Comparison of ENCODE assay signal across 8 cellular contexts in genomic region chr16:12803203-12804093, GRCh38. TPM values are rescaled to one million over a fixed set of nuclear protein-coding genes. Genes with fewer than 3 reads are reported as not detected.
DNase-seq lines count a peak whose midpoint lies in the region; ATAC-seq, FAIRE-seq and TF ChIP-seq lines count a peak whose summit lies in the region.

TSS of gene CPPED1 (minus strand) at chr16:12803887. CDS start at chr16:12803776, 111 bp downstream.

- DNase-seq in D721Med (ENCODE audit: insufficient read length, low spot score) (peak; percentile 87), HuH-7.5 (ENCODE audit: low spot score) (peak; percentile 73), Panc1 (ENCODE audit: low read depth, low spot score) (peak; percentile 8)
- DNase-seq in activated T-cell treated with anti-CD3 and anti-CD28 coated beads, Interleukin-2, amount 50 U/mL, for 48 hours: peak; percentile 97 to 98
- DNase-seq in stimulated activated CD8-positive, alpha-beta memory T cell treated with anti-CD3 and anti-CD28 coated beads, Interleukin-7, amount 100 ng/mL, for 1 hour (ENCODE audit: low read depth in 2 of 2): peak; percentile 74 to 79

- CTCF ChIA-PET in Panc1 (lab: Charles Lee): interaction anchor here (0.6 kb wide), 1 partner anchor 16 kb away, joined by 7 read pairs; no protein-coding TSS in a partner anchor

- BruUV-seq in Panc1 (replicated peaks; lab: Mats Ljungman, UMichigan): no TSS peak

- no peak for TF ChIP-seq CTCF in D721Med (IDR thresholded peaks at IDR 0.05; ENCODE audit: insufficient read depth, missing control alignments)
- TF ChIP-seq CTCF in Panc1 (IDR thresholded peaks at IDR 0.05): no peak

- POLR2A ChIA-PET in Panc1 (lab: Charles Lee): no interaction called here

- H3K36me3 ChIP-seq in Panc1 (ENCODE audit: control insufficient read depth, insufficient read depth, low read length) (no peaks in the 10 kb centered on the region), muscle layer of duodenum (ENCODE audit: control insufficient read depth in 1 of 2, insufficient read depth in 2 of 2, low read length in 2 of 2) (no peaks in the 10 kb centered on the region)

- ATAC-seq in GM21515 (IDR thresholded peaks at IDR 0.05; ENCODE audit: unreplicated experiment): peak; percentile 87
- ATAC-seq in Panc1: peak; percentile 97
- ATAC-seq in esophagus mucosa: peak; percentile 96

- no peaks in the 10 kb centered on the region for H3K27me3 ChIP-seq in Panc1 (ENCODE audit: control insufficient read depth, insufficient read depth, low read length)
- H3K27me3 ChIP-seq in muscle layer of duodenum (ENCODE audit: low read depth, low read length): no peaks in the 10 kb centered on the region

- H3K4me3 ChIP-seq in Panc1 (ENCODE audit: low read depth in 2 of 2, low read length in 2 of 2): peak within 1 kb of the TSS; percentile 56 to 82
- H3K4me3 ChIP-seq in muscle layer of duodenum (ENCODE audit: low read depth in 1 of 2, low read length in 2 of 2): peak within 1 kb of the TSS; percentile 86 to 87

- FAIRE-seq in D721Med (lab: Jason Lieb, UNC): no peak

- peak within 1 kb of the TSS; percentile 75 for H3K27ac ChIP-seq in Panc1 (ENCODE audit: low read length)
- H3K27ac ChIP-seq in muscle layer of duodenum (ENCODE audit: low read length): peak within 1 kb of the TSS; percentile 37

- H3K4me1 ChIP-seq in Panc1 (ENCODE audit: control insufficient read depth, insufficient read depth, low read length): peaks cover 10% of the 10 kb centered on the region
- peaks cover 0 to 26% of the 10 kb centered on the region in 2 donors for H3K4me1 ChIP-seq in muscle layer of duodenum (ENCODE audit: control insufficient read depth in 1 of 2, insufficient read depth in 2 of 2, low read length in 2 of 2)

- in situ Hi-C loops in Panc1 (cut with HindIII; ENCODE audit: low pct_unique_long_range_greater_than_20kb, low sequenced_read_pairs): no loop called here

- no peaks in the 10 kb centered on the region for H3K9me3 ChIP-seq in Panc1 (ENCODE audit: control insufficient read depth, insufficient read depth, low read depth, low read length)
- H3K9me3 ChIP-seq in muscle layer of duodenum (ENCODE audit: control insufficient read depth in 1 of 2, low read length in 2 of 2): no peaks in the 10 kb centered on the region

- intact Hi-C loops in Panc1 (cut with micrococcal nuclease; ENCODE audit: unreplicated experiment): no loop called here

RNA-seq across cellular contexts. Expression of gene CPPED1, which starts in this region (rescaled TPM):
- 12.5 TPM for total RNA-seq in Panc1 (2021; ENCODE audit: unreplicated experiment)
- 5.8 TPM for polyA plus RNA-seq in Panc1 (2012; ENCODE audit: insufficient read length)
- 26.1 TPM for total RNA-seq in esophagus mucosa

Comparison
In these comparisons a context has a peak if more than half of its experiments do, and no peak if none do; other contexts are left out.
1. Peak in every context shown above with its lines: DNase-seq, ATAC-seq, H3K4me3 ChIP-seq and H3K27ac ChIP-seq.
2. DNase-seq: peak in every context shown above with its lines; median percentile 98 in activated T-cell treated with anti-CD3 and anti-CD28 coated beads, Interleukin-2, amount 50 U/mL, for 48 hours; 87 in D721Med; 76 in stimulated activated CD8-positive, alpha-beta memory T cell treated with anti-CD3 and anti-CD28 coated beads, Interleukin-7, amount 100 ng/mL, for 1 hour; 73 in HuH-7.5; 8 in Panc1.